ENCODE assay signal across 19 cellular contexts in the genomic region with DNA sequence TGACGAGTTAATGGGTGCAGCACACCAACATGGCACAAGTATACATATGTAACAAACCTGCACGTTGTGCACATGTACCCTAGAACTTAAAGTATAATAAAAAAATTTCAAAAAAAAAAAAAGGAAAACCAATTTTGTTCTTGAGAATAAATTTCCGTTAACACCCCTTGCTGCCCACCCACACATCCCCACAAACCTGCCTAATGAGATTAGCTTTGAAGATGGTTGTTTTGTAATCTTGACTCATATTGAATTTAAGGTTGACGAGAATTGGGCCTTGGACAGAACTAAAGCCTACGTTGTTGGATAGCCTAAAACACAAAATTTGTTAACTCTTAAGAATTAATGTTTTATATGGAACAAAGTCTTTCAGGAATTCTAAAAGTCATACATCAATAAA. TPM values are rescaled to one million over a fixed set of nuclear protein-coding genes. Genes with fewer than 3 reads are reported as not detected.
"Had no signal": no experiment of that assay in that cellular context is flagged by ENCODE, and none has a peak within 500 bp of the region (broad histone marks: within the 10 kb centered on the region; RNA-seq: fewer than 3 reads in every experiment).

No MANE protein-coding gene starts in this region.

- H3K4me3 Mint-ChIP-seq: activated naive CD8-positive, alpha-beta T cell treated with anti-CD3 and anti-CD28 coated beads for 36 hours; activated T-cell treated with anti-CD3 and anti-CD28 coated beads, Interleukin-2, amount 50 U/mL, for 4 hours; neural crest cell had no signal

- H3K27ac ChIP-seq: heart right ventricle, right atrium auricular region, WERI-Rb-1 had no signal

- H3K36me3 ChIP-seq: heart right ventricle, right atrium auricular region, WERI-Rb-1 had no signal

- H3K36me3 Mint-ChIP-seq: activated naive CD8-positive, alpha-beta T cell treated with anti-CD3 and anti-CD28 coated beads for 36 hours had no signal

- H3K4me1 ChIP-seq: heart right ventricle, right atrium auricular region had no signal

- H3K4me1 Mint-ChIP-seq: activated naive CD8-positive, alpha-beta T cell treated with anti-CD3 and anti-CD28 coated beads for 36 hours; neural crest cell had no signal

- H3K9me3 ChIP-seq: heart right ventricle, mucosa of descending colon, right atrium auricular region had no signal

- H3K9me3 Mint-ChIP-seq: activated naive CD8-positive, alpha-beta T cell treated with anti-CD3 and anti-CD28 coated beads for 36 hours; activated T-cell treated with anti-CD3 and anti-CD28 coated beads, Interleukin-2, amount 50 U/mL, for 4 hours; neural crest cell had no signal

- DNase-seq: activated CD4-positive, alpha-beta T cell treated with anti-CD3 and anti-CD28 coated beads, Interleukin-2, amount 50 U/mL, for 1 hour; activated CD4-positive, CD25-positive, alpha-beta regulatory T cell treated with anti-CD3 and anti-CD28 coated beads, Interleukin-2, amount 50 U/mL, for 72 hours; activated naive CD4-positive, alpha-beta T cell; activated naive CD8-positive, alpha-beta T cell treated with anti-CD3 and anti-CD28 coated beads for 36 hours; activated T-cell treated with anti-CD3 and anti-CD28 coated beads, Interleukin-2, amount 50 U/mL, for 4 hours; erythroblast; heart right ventricle; left colon; mucosa of descending colon; stimulated activated CD4-positive, alpha-beta T cell treated with anti-CD3 and anti-CD28 coated beads, Interleukin-4, amount 100 ng/mL, for 24 hours; stimulated activated naive CD8-positive, alpha-beta T cell treated with anti-CD3 and anti-CD28 coated beads, Interleukin-15, Interleukin-2, amounts not matched to agents 100 U/mL and 50 U/mL, for 24 hours; T-helper 1 cell; WERI-Rb-1 had no signal

- H3K27me3 ChIP-seq: heart right ventricle, right atrium auricular region had no signal

- H3K4me3 ChIP-seq: heart right ventricle, mucosa of descending colon, right atrium auricular region had no signal

- H3K27ac Mint-ChIP-seq: activated naive CD8-positive, alpha-beta T cell treated with anti-CD3 and anti-CD28 coated beads for 36 hours; activated T-helper 2 cell treated with anti-CD3 and anti-CD28 coated beads, Interferon-gamma antibody, Interleukin-2, Interleukin-4, amounts not matched to agents 10 μg/mL and 5 μg/mL and 100 μg/mL, durations not matched to agents 14 hours and 24 hours and 36 hours; progenitor cell of endocrine pancreas had no signal

- H3K27me3 Mint-ChIP-seq: activated naive CD8-positive, alpha-beta T cell treated with anti-CD3 and anti-CD28 coated beads for 36 hours; progenitor cell of endocrine pancreas had no signal

- ATAC-seq: activated T-cell treated with anti-CD3 and anti-CD28 coated beads, Interleukin-2, amount 50 U/mL, for 4 hours; heart right ventricle; left colon; mucosa of descending colon; stimulated activated naive CD8-positive, alpha-beta T cell treated with anti-CD3 and anti-CD28 coated beads, Interleukin-15, Interleukin-2, amounts not matched to agents 100 U/mL and 50 U/mL, for 24 hours had no signal

- FAIRE-seq: TTC549 had no signal

RNA-seq across cellular contexts. Expression of a gene that starts 52.9 kb away (rescaled TPM):
- total RNA-seq: activated naive CD8-positive, alpha-beta T cell treated with anti-CD3 and anti-CD28 coated beads for 36 hours; activated T-helper 2 cell treated with anti-CD3 and anti-CD28 coated beads, Interferon-gamma antibody, Interleukin-2, Interleukin-4, amounts not matched to agents 10 μg/mL and 5 μg/mL and 100 μg/mL, durations not matched to agents 14 hours and 24 hours and 36 hours; osteoblast had no signal
